Comparison of ENCODE assay signal across 13 cellular contexts in the genomic region with DNA sequence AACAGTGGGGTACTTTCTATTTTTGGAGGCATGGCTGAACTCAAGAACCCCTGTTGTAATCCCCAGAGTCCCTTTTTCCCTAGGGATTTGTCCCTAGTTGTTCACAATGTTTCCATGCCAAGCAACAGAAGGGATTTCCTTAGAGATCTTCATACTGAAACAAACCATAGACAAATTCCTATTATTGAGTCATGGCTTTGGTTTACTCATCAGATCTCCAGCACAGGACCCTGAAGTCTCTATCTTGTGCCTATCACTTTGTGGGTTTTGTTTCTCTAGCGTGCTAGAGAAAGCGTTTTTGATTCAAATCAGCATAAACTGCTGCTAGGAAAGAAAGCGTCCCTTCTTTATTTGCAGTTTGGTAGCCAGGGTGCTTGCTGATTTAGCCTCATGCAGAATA.
DNase-seq lines count a peak whose midpoint lies in the region; TF ChIP-seq lines count a peak whose summit lies in the region.
"Had no signal": no experiment of that assay in that cellular context is flagged by ENCODE, and none has a peak within 500 bp of the region (broad histone marks: within the 10 kb centered on the region; RNA-seq: fewer than 3 reads in every experiment).

No MANE protein-coding gene starts in this region.

- peaks cover 0 to 2% (median 0%) of the 10 kb centered on the region in 5 donors for H3K9me3 Mint-ChIP-seq in CD8-positive, alpha-beta memory T cell

- no peaks in the 10 kb centered on the region for H3K27me3 ChIP-seq in BLaER1 treated with 17β-estradiol and CSF1 and Interleukin-3, amounts not matched to agents 10 nM and 100 nM
- no peaks in the 10 kb centered on the region for H3K27me3 ChIP-seq in fibroblast of lung (ENCODE audit: control insufficient read depth, insufficient read depth, low read length)
- no peaks in the 10 kb centered on the region for H3K27me3 ChIP-seq in dorsolateral prefrontal cortex
- no peaks in the 10 kb centered on the region for H3K27me3 ChIP-seq in CD8-positive, alpha-beta memory T cell (ENCODE audit: insufficient read depth, low read length, poor library complexity, severe bottlenecking)

- peaks cover 18 to 31% (median 27%) of the 10 kb centered on the region in 11 experiments for H3K9me3 ChIP-seq in BLaER1 treated with 17β-estradiol and CSF1 and Interleukin-3, amounts not matched to agents 10 nM and 100 nM (replicated peaks in 1 of 11)
- H3K9me3 ChIP-seq in fibroblast of lung (ENCODE audit: control insufficient read depth, insufficient read depth, low read depth, low read length) = no peaks in the 10 kb centered on the region
- no peaks in the 10 kb centered on the region for H3K9me3 ChIP-seq in CD8-positive, alpha-beta memory T cell (ENCODE audit: low read length)

- DNase-seq in OCI-M1 (lab: John Stamatoyannopoulos, UW) = peak; percentile 30
- DNase-seq in fibroblast of lung (ENCODE audit: low read depth in 2 of 2) = peak; percentile 71 to 93
- peak; percentile 78 for DNase-seq in renal cortical epithelial cell (ENCODE audit: low read depth)
- DNase-seq in dorsolateral prefrontal cortex = no peak
- no peak for DNase-seq in activated T-cell treated with anti-CD3 and anti-CD28 coated beads for 4 hours
- DNase-seq in CD8-positive, alpha-beta memory T cell = no peak
- DNase-seq in iPS-NIHi7 (ENCODE audit: extremely low spot score) = no peak
- DNase-seq: activated CD8-positive, alpha-beta memory T cell treated with anti-CD3 and anti-CD28 coated beads, Interleukin-2, amount 50 U/mL, for 4 hours; amygdala; Caco-2; NCI-H187 treated with DMSO at 0.1 percent for 48 hours had no signal

- H3K36me3 ChIP-seq in BLaER1 treated with 17β-estradiol and CSF1 and Interleukin-3, amounts not matched to agents 10 nM and 100 nM = peaks cover 0 to 23% (median 7%) of the 10 kb centered on the region in 11 experiments; a peak in 6 of 22 replicates
- no peaks in the 10 kb centered on the region for H3K36me3 ChIP-seq in fibroblast of lung (ENCODE audit: control insufficient read depth, insufficient read depth, low read length)
- H3K36me3 ChIP-seq in CD8-positive, alpha-beta memory T cell (ENCODE audit: insufficient read depth, low read length) = no peaks in the 10 kb centered on the region

- no peak for TF ChIP-seq CTCF in fibroblast of lung (conservative IDR thresholded peaks at IDR 0.05 in 1 of 2, IDR thresholded peaks at IDR 0.05 in 1 of 2; ENCODE audit: low read depth in 1 of 2, low read length in 2 of 2)
- TF ChIP-seq CTCF in dorsolateral prefrontal cortex (IDR thresholded peaks at IDR 0.05 in 54 of 56, conservative IDR thresholded peaks at IDR 0.05 in 2 of 56; ENCODE audit: low read depth in 1 of 56, partially characterized antibody in 56 of 56) = no peak

- H3K79me2 ChIP-seq in fibroblast of lung (ENCODE audit: control insufficient read depth, insufficient read depth, low read length) = no peaks in the 10 kb centered on the region

- no peak overlapping the region for H3K9ac ChIP-seq in BLaER1 treated with 17β-estradiol and CSF1 and Interleukin-3, amounts not matched to agents 10 nM and 100 nM
- no peak overlapping the region for H3K9ac ChIP-seq in fibroblast of lung (ENCODE audit: insufficient read depth, low read length)

- no peak overlapping the region for H3K4me3 ChIP-seq in BLaER1 treated with 17β-estradiol and CSF1 and Interleukin-3, amounts not matched to agents 10 nM and 100 nM
- no peak overlapping the region for H3K4me3 ChIP-seq in fibroblast of lung (replicated peaks in 1 of 4; ENCODE audit: control extremely low read depth in 1 of 4, insufficient read depth in 1 of 4, low read depth in 3 of 4, low read length in 4 of 4)
- H3K4me3 ChIP-seq in dorsolateral prefrontal cortex = no peak overlapping the region
- H3K4me3 ChIP-seq in CD8-positive, alpha-beta memory T cell (ENCODE audit: low read length) = no peak overlapping the region

- H3K4me1 Mint-ChIP-seq in CD8-positive, alpha-beta memory T cell = no peaks in the 10 kb centered on the region
- H3K4me1 Mint-ChIP-seq: IgD-negative memory B cell had no signal

- H4K20me1 ChIP-seq in BLaER1 treated with 17β-estradiol and CSF1 and Interleukin-3, amounts not matched to agents 10 nM and 100 nM = no peaks in the 10 kb centered on the region
- H4K20me1 ChIP-seq in fibroblast of lung (ENCODE audit: control insufficient read depth, extremely low read depth, insufficient read depth, low read length) = no peaks in the 10 kb centered on the region

- H3K27me3 Mint-ChIP-seq in CD8-positive, alpha-beta memory T cell = peaks cover 2 to 3% of the 10 kb centered on the region in 2 donors
- H3K27me3 Mint-ChIP-seq: IgD-negative memory B cell had no signal

- no peaks in the 10 kb centered on the region for H3K36me3 Mint-ChIP-seq in CD8-positive, alpha-beta memory T cell
- H3K36me3 Mint-ChIP-seq: IgD-negative memory B cell had no signal

- no peak overlapping the region for H3K4me3 Mint-ChIP-seq in CD8-positive, alpha-beta memory T cell
- H3K4me3 Mint-ChIP-seq: IgD-negative memory B cell had no signal

- POLR2A ChIA-PET in CD8-positive, alpha-beta memory T cell (lab: Charles Lee) = no interaction called here

- CTCF ChIA-PET in CD8-positive, alpha-beta memory T cell (lab: Charles Lee) = no interaction called here

- H3K27ac Mint-ChIP-seq in CD8-positive, alpha-beta memory T cell = no peak overlapping the region
- H3K27ac Mint-ChIP-seq: IgD-negative memory B cell had no signal

- intact Hi-C loops in dorsolateral prefrontal cortex (cut with DNase I) = no loop called here

- H3K27ac ChIP-seq in BLaER1 treated with 17β-estradiol and CSF1 and Interleukin-3, amounts not matched to agents 10 nM and 100 nM = no peak overlapping the region
- peak overlapping the region; percentile 40 for H3K27ac ChIP-seq in fibroblast of lung (ENCODE audit: insufficient read depth, low read length)
- peak overlapping the region in 16 of 59 donors; percentile 2 to 69 (median 40) for H3K27ac ChIP-seq in dorsolateral prefrontal cortex
- no peak overlapping the region for H3K27ac ChIP-seq in CD8-positive, alpha-beta memory T cell (ENCODE audit: low read depth, low read length)

- no peak overlapping the region for H2AFZ ChIP-seq in fibroblast of lung (ENCODE audit: low read length)

- H3K4me1 ChIP-seq in BLaER1 treated with 17β-estradiol and CSF1 and Interleukin-3, amounts not matched to agents 10 nM and 100 nM = peaks cover 0 to 17% (median 5%) of the 10 kb centered on the region in 10 experiments; a peak in 11 of 20 replicates
- H3K4me1 ChIP-seq in fibroblast of lung (ENCODE audit: control insufficient read depth, extremely low read depth, insufficient read depth, low read length) = peaks cover 2% of the 10 kb centered on the region
- no peaks in the 10 kb centered on the region for H3K4me1 ChIP-seq in CD8-positive, alpha-beta memory T cell (ENCODE audit: insufficient read depth, low read length)

- peak overlapping the region in 6 of 11 experiments; percentile 4 to 42 (median 30); a peak in 8 of 22 replicates for H3K4me2 ChIP-seq in BLaER1 treated with 17β-estradiol and CSF1 and Interleukin-3, amounts not matched to agents 10 nM and 100 nM
- no peak overlapping the region for H3K4me2 ChIP-seq in fibroblast of lung (ENCODE audit: extremely low read depth, insufficient read depth, low read length)

Comparison
In these comparisons a context has a peak if more than half of its experiments do, and no peak if none do; other contexts are left out.
1. DNase-seq: peak in OCI-M1 (single experiment), fibroblast of lung (2 of 2) and renal cortical epithelial cell (single experiment); none in dorsolateral prefrontal cortex (0 of 10), activated T-cell treated with anti-CD3 and anti-CD28 coated beads for 4 hours (single experiment), CD8-positive, alpha-beta memory T cell (0 of 5) and iPS-NIHi7 (single experiment).